In genomic region chr1:204566583-204566955, GRCh38 we compare ENCODE assay signal across 10 cellular contexts. TPM values are rescaled to one million over a fixed set of nuclear protein-coding genes. Genes with fewer than 3 reads are reported as not detected.
DNase-seq lines count a peak whose midpoint lies in the region; ATAC-seq, FAIRE-seq and TF ChIP-seq lines count a peak whose summit lies in the region.
"Had no signal": no experiment of that assay in that cellular context is flagged by ENCODE, and none has a peak within 500 bp of the region (broad histone marks: within the 10 kb centered on the region; RNA-seq: fewer than 3 reads in every experiment).

No MANE protein-coding gene starts in this region.

- H2BK120ac ChIP-seq in neuronal stem cell (ENCODE audit: low read depth, low read length) (no peak overlapping the region), H9 (ENCODE audit: low read depth, low read length, poor library complexity, severe bottlenecking) (no peak overlapping the region)

- H3K36me3 ChIP-seq in CD4-positive, CD25-positive, alpha-beta regulatory T cell (ENCODE audit: control insufficient read depth, insufficient read depth, low read length) = peaks cover 17% of the 10 kb centered on the region
- peaks cover 0 to 3% of the 10 kb centered on the region in 2 donors for H3K36me3 ChIP-seq in neuronal stem cell (replicated peaks in 1 of 2; ENCODE audit: control insufficient read depth in 2 of 2, insufficient read depth in 2 of 2, low read length in 2 of 2)
- no peaks in the 10 kb centered on the region for H3K36me3 ChIP-seq in HAP-1 (replicated peaks)
- peaks cover 0 to 3% of the 10 kb centered on the region in 2 donors for H3K36me3 ChIP-seq in small intestine (ENCODE audit: control insufficient read depth in 2 of 2, insufficient read depth in 2 of 2, low read length in 2 of 2)

- H3K4me3 Mint-ChIP-seq in CD4-positive, CD25-positive, alpha-beta regulatory T cell = no peak overlapping the region
- no peak overlapping the region for H3K4me3 Mint-ChIP-seq in H9

- H3K18ac ChIP-seq in neuronal stem cell (ENCODE audit: low read length) (no peak overlapping the region), H9 (ENCODE audit: insufficient read length, low read depth, low read length) (no peak overlapping the region)

- H2AFZ ChIP-seq in neuronal stem cell (ENCODE audit: low read length) = peak overlapping the region; percentile 36
- no peak overlapping the region for H2AFZ ChIP-seq in H9 (ENCODE audit: low read length)

- FAIRE-seq in small intestine (lab: Jason Lieb, UNC) = no peak

- H3K79me1 ChIP-seq in neuronal stem cell (ENCODE audit: low read depth, low read length) (no peaks in the 10 kb centered on the region), H9 (ENCODE audit: insufficient read depth, low read depth, low read length, poor library complexity, severe bottlenecking) (no peaks in the 10 kb centered on the region)

- H2AK5ac ChIP-seq in neuronal stem cell (ENCODE audit: low read depth, low read length) = no peak overlapping the region
- H2AK5ac ChIP-seq in H9 (ENCODE audit: insufficient read length, low read length) = no peak overlapping the region

- in situ Hi-C loops in HAP-1 (cut with MboI; ENCODE audit: low sequenced_read_pairs) = loop anchor here (5.0 kb wide), 1 partner anchor 241 kb away; no protein-coding TSS in a partner anchor

- no peak for DNase-seq in CD4-positive, CD25-positive, alpha-beta regulatory T cell
- peak; percentile 82 for DNase-seq in ELF-1 (ENCODE audit: low read depth, low spot score)
- DNase-seq in neuronal stem cell (ENCODE audit: low spot score) = no peak
- no peak for DNase-seq in HAP-1 (ENCODE audit: low spot score in 2 of 2)
- no peak for DNase-seq in small intestine
- DNase-seq in H9 = no peak
- DNase-seq: HCEC 1CT, IMR-90 had no signal

- peaks cover 43% of the 10 kb centered on the region for H3K36me3 Mint-ChIP-seq in CD4-positive, CD25-positive, alpha-beta regulatory T cell
- peaks cover 0 to 4% (median 2%) of the 10 kb centered on the region in 3 experiments; a peak in 2 of 7 replicates for H3K36me3 Mint-ChIP-seq in H9 (ENCODE audit: insufficient read depth in 1 of 3, low read depth in 3 of 3)

- TF ChIP-seq CTCF in VCaP (conservative IDR thresholded peaks at IDR 0.05) (no peak), H9 (conservative IDR thresholded peaks at IDR 0.05) (no peak)

- H3K56ac ChIP-seq in H9 (ENCODE audit: insufficient read length, low read depth, low read length) = no peak overlapping the region

- H3K9ac ChIP-seq in neuronal stem cell (ENCODE audit: low read depth, low read length, poor library complexity) (no peak overlapping the region), H9 (ENCODE audit: extremely low read depth, insufficient read length, low read length) (no peak overlapping the region)

- peaks cover 23% of the 10 kb centered on the region for H3K4me1 ChIP-seq in CD4-positive, CD25-positive, alpha-beta regulatory T cell (ENCODE audit: control insufficient read depth, insufficient read depth, low read length, poor library complexity, severe bottlenecking)
- H3K4me1 ChIP-seq in neuronal stem cell (ENCODE audit: control insufficient read depth in 2 of 2, insufficient read depth in 1 of 2, low read depth in 1 of 2, low read length in 2 of 2) (peaks cover 4 to 11% of the 10 kb centered on the region in 2 donors), HAP-1 (peaks cover 8% of the 10 kb centered on the region), small intestine (ENCODE audit: control insufficient read depth in 2 of 2, insufficient read depth in 1 of 2, low read depth in 1 of 2, low read length in 1 of 2) (no peaks in the 10 kb centered on the region), H9 (ENCODE audit: insufficient read depth, low read length) (peaks cover 3% of the 10 kb centered on the region; the same call in 1 of the 2 replicates)

- no peak overlapping the region for H3K4me3 ChIP-seq in CD4-positive, CD25-positive, alpha-beta regulatory T cell (ENCODE audit: low read depth, low read length)
- H3K4me3 ChIP-seq in neuronal stem cell (ENCODE audit: low read length in 2 of 2) (no peak overlapping the region), HAP-1 (no peak overlapping the region), small intestine (ENCODE audit: low read depth in 1 of 2, low read length in 2 of 2) (no peak overlapping the region)
- H3K4me3 ChIP-seq: SJSA1 had no signal

- H3K27me3 Mint-ChIP-seq in CD4-positive, CD25-positive, alpha-beta regulatory T cell = no peaks in the 10 kb centered on the region
- peaks cover 14% of the 10 kb centered on the region for H3K27me3 Mint-ChIP-seq in H9 (ENCODE audit: low read depth)

- H4K91ac ChIP-seq in neuronal stem cell (ENCODE audit: low read depth, low read length, poor library complexity) (no peak overlapping the region), H9 (ENCODE audit: insufficient read length, low read depth, low read length) (no peak overlapping the region)

- H3K27ac ChIP-seq in CD4-positive, CD25-positive, alpha-beta regulatory T cell (ENCODE audit: insufficient read depth, low read length, poor library complexity, severe bottlenecking) = no peak overlapping the region
- peak overlapping the region; percentile 44 for H3K27ac ChIP-seq in VCaP
- no peak overlapping the region for H3K27ac ChIP-seq in neuronal stem cell (replicated peaks; ENCODE audit: low read length)
- no peak overlapping the region for H3K27ac ChIP-seq in small intestine (ENCODE audit: low read depth in 1 of 2, low read length in 1 of 2)
- no peak overlapping the region for H3K27ac ChIP-seq in H9 (ENCODE audit: insufficient read length, low read depth, low read length)
- H3K27ac ChIP-seq: SJSA1 had no signal

- H2BK15ac ChIP-seq in neuronal stem cell (ENCODE audit: low read length) = no peak overlapping the region
- no peak overlapping the region for H2BK15ac ChIP-seq in H9 (ENCODE audit: low read depth, low read length)

- H4K8ac ChIP-seq in neuronal stem cell (ENCODE audit: low read depth, low read length) = no peak overlapping the region
- no peak overlapping the region for H4K8ac ChIP-seq in H9 (replicated peaks; ENCODE audit: insufficient read length, low read depth, low read length)

- no peaks in the 10 kb centered on the region for H3K23me2 ChIP-seq in H9 (ENCODE audit: insufficient read length, low read depth, low read length, poor library complexity, severe bottlenecking)

- H3K23ac ChIP-seq in neuronal stem cell (ENCODE audit: low read depth, low read length, poor library complexity) (no peak overlapping the region), H9 (ENCODE audit: insufficient read length, low read depth, low read length) (no peak overlapping the region)

- H3K4ac ChIP-seq in neuronal stem cell (ENCODE audit: low read length) (no peak overlapping the region), H9 (ENCODE audit: low read depth, low read length) (no peak overlapping the region)

- ATAC-seq in CD4-positive, CD25-positive, alpha-beta regulatory T cell (ENCODE audit: low read depth in 2 of 2) = no peak

- no peak overlapping the region for H3K14ac ChIP-seq in neuronal stem cell (ENCODE audit: low read length)
- H3K14ac ChIP-seq in H9 (ENCODE audit: insufficient read depth, low read length) = no peak overlapping the region

- H2BK20ac ChIP-seq in H9 (ENCODE audit: low read depth, low read length, poor library complexity, severe bottlenecking) = no peak overlapping the region

- peaks cover 25 to 38% (median 28%) of the 10 kb centered on the region in 4 donors for H3K4me1 Mint-ChIP-seq in CD4-positive, CD25-positive, alpha-beta regulatory T cell
- H3K4me1 Mint-ChIP-seq in H9 = peaks cover 49 to 50% of the 10 kb centered on the region in 2 experiments

- no peaks in the 10 kb centered on the region for H3K9me3 Mint-ChIP-seq in CD4-positive, CD25-positive, alpha-beta regulatory T cell
- H3K9me3 Mint-ChIP-seq in H9 = no peaks in the 10 kb centered on the region

- no peaks in the 10 kb centered on the region for H3K27me3 ChIP-seq in CD4-positive, CD25-positive, alpha-beta regulatory T cell (ENCODE audit: control insufficient read depth, insufficient read depth, low read length)
- H3K27me3 ChIP-seq in neuronal stem cell (ENCODE audit: control insufficient read depth in 3 of 3, insufficient read depth in 3 of 3, low read depth in 1 of 3, low read length in 3 of 3) (peaks cover 0 to 2% (median 0%) of the 10 kb centered on the region in 3 experiments), HAP-1 (ENCODE audit: low read depth) (no peaks in the 10 kb centered on the region), small intestine (ENCODE audit: control insufficient read depth in 2 of 2, insufficient read depth in 2 of 2, low read length in 2 of 2) (no peaks in the 10 kb centered on the region), H9 (ENCODE audit: insufficient read depth, low read length) (no peaks in the 10 kb centered on the region; the same call in 1 of the 2 replicates)
- H3K27me3 ChIP-seq: SJSA1 had no signal

- peak overlapping the region in 2 of 3 donors; percentile 28 to 65 for H3K27ac Mint-ChIP-seq in CD4-positive, CD25-positive, alpha-beta regulatory T cell
- H3K27ac Mint-ChIP-seq in H9 = no peak overlapping the region

- H4K20me1 ChIP-seq in H9 (ENCODE audit: control insufficient read depth, insufficient read depth, insufficient read length) = peaks cover 2% of the 10 kb centered on the region

- no peak overlapping the region for H4K5ac ChIP-seq in H9 (ENCODE audit: insufficient read length, low read depth, low read length)

- H3K4me2 ChIP-seq in neuronal stem cell (ENCODE audit: insufficient read depth, low read length, poor library complexity, severe bottlenecking) = no peak overlapping the region
- no peak overlapping the region for H3K4me2 ChIP-seq in H9 (ENCODE audit: insufficient read depth, insufficient read length, low read length)

- H3T11ph ChIP-seq in H9 (ENCODE audit: low read length) = no peak overlapping the region

- H2BK5ac ChIP-seq in neuronal stem cell (ENCODE audit: low read length) (no peak overlapping the region), H9 (ENCODE audit: insufficient read length, low read length) (no peak overlapping the region)

- no CpG with 5 or more reads among the region's 6 CpGs for WGBS in neuronal stem cell (ENCODE audit: extremely low coverage in 2 of 2, insufficient read length in 2 of 2, insufficient replicate concordance in 1 of 2), 2 donors
- 90% methylated on average over 6 of the region's 6 CpGs for WGBS in small intestine, 3 donors
- WGBS in H9 (ENCODE audit: extremely low coverage, insufficient read length, low lambda C conversion rate) = no CpG with 5 or more reads among the region's 6 CpGs

- no peaks in the 10 kb centered on the region for H3K9me3 ChIP-seq in CD4-positive, CD25-positive, alpha-beta regulatory T cell (ENCODE audit: control insufficient read depth in 2 of 2, low read length in 2 of 2)
- H3K9me3 ChIP-seq in neuronal stem cell (replicated peaks in 1 of 2; ENCODE audit: control insufficient read depth in 2 of 2, insufficient read depth in 1 of 2, low read depth in 1 of 2, low read length in 2 of 2) (no peaks in the 10 kb centered on the region), HAP-1 (no peaks in the 10 kb centered on the region), small intestine (ENCODE audit: control insufficient read depth, low read depth) (no peaks in the 10 kb centered on the region), H9 (ENCODE audit: control insufficient read depth, low read depth, low read length) (no peaks in the 10 kb centered on the region)
- H3K9me3 ChIP-seq: SJSA1 had no signal

- H2BK12ac ChIP-seq in neuronal stem cell (ENCODE audit: low read length) (no peak overlapping the region), H9 (ENCODE audit: insufficient read length, low read depth, low read length) (no peak overlapping the region)

- H3K79me2 ChIP-seq in H9 (ENCODE audit: insufficient read depth, low read length) = no peaks in the 10 kb centered on the region

RNA-seq across cellular contexts. Expression of gene MDM4, which starts 50.4 kb away (rescaled TPM):
- 263 TPM for total RNA-seq in CD4-positive, CD25-positive, alpha-beta regulatory T cell
- 10 to 100 TPM; 10.0 to 20.0 (median 11.3) TPM for polyA plus RNA-seq in CD4-positive, CD25-positive, alpha-beta regulatory T cell
- polyA plus RNA-seq in neuronal stem cell (2013, experiment 1 of 2) = 18.0 TPM
- polyA plus RNA-seq in neuronal stem cell (2013, experiment 2 of 2) = 21.9 TPM
- polyA plus RNA-seq in small intestine = 1 to 10 TPM; 4.1 to 7.2 (median 6.0) TPM
- total RNA-seq in H9 (2021) = 47.2 and 49.6 TPM in 2 replicates

Comparison
In these comparisons a context has a peak if more than half of its experiments do, and no peak if none do; other contexts are left out.
1. H3K27ac Mint-ChIP-seq: peak in CD4-positive, CD25-positive, alpha-beta regulatory T cell (2 of 3); none in H9 (0 of 3).